Comparison of ENCODE assay signal across 1 cellular context in the genomic region with DNA sequence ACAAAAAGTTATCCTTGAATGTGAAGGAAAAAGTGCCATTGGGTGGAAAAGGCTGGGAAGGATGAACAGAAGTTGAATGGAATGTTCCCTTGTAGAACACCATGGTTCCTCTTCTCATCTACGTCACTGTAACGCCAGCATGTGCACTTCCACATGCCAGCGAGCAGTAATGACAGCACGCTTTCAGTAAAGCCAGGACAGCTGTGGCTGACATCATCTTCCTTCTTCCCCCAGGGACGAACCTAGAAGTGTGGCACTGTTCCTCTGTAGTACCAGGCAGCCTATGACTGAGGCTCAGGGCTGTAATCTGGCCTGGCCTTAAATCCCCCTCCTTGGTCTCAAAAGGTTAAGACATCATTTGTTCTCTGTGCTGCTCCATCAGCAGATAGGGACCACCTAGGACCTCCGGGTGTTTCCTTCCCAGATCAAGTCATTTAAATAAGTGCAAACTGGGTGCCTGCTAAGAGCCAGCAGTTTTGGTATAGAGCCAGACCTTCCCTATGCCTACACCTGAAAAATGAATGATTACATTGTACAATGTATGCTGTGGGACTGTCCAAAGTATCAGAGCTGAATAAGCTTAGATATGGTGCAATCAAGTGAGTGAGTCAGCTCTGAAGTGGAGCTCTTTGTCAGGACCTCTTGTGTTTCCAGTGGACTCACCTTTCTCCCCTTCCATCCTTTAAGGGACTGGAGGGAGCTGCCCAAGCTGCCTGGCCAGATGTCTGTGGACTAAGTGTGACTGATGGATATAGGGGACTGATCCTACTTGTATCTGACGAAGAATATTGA.
TF ChIP-seq lines count a peak whose summit lies in the region.

No MANE protein-coding gene starts in this region.

TF ChIP-seq in SK-N-SH, 30 proteins besides CTCF, POLR2A, EP300 and RAD21:
- TF ChIP-seq MXI1 (IDR thresholded peaks at IDR 0.05; ENCODE audit: low read depth, low read length) (no peak), CHD2 (IDR thresholded peaks at IDR 0.05; ENCODE audit: low read length, partially characterized antibody) (no peak), RXRA (IDR thresholded peaks at IDR 0.05; ENCODE audit: borderline replicate concordance, low read depth) (no peak), FOXM1 (IDR thresholded peaks at IDR 0.05; ENCODE audit: low read depth) (no peak), NRF1 (IDR thresholded peaks at IDR 0.05; ENCODE audit: low read depth, low read length) (no peak), RFX5 (IDR thresholded peaks at IDR 0.05; ENCODE audit: low read length) (no peak), SMC3 (IDR thresholded peaks at IDR 0.05; ENCODE audit: low read depth, low read length) (no peak)
- TF ChIP-seq, protein P1, sequence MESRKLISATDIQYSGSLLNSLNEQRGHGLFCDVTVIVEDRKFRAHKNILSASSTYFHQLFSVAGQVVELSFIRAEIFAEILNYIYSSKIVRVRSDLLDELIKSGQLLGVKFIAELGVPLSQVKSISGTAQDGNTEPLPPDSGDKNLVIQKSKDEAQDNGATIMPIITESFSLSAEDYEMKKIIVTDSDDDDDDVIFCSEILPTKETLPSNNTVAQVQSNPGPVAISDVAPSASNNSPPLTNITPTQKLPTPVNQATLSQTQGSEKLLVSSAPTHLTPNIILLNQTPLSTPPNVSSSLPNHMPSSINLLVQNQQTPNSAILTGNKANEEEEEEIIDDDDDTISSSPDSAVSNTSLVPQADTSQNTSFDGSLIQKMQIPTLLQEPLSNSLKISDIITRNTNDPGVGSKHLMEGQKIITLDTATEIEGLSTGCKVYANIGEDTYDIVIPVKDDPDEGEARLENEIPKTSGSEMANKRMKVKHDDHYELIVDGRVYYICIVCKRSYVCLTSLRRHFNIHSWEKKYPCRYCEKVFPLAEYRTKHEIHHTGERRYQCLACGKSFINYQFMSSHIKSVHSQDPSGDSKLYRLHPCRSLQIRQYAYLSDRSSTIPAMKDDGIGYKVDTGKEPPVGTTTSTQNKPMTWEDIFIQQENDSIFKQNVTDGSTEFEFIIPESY (IDR thresholded peaks at IDR 0.05; ENCODE audit: borderline replicate concordance, low read depth) = no peak
- TF ChIP-seq, protein P2, sequence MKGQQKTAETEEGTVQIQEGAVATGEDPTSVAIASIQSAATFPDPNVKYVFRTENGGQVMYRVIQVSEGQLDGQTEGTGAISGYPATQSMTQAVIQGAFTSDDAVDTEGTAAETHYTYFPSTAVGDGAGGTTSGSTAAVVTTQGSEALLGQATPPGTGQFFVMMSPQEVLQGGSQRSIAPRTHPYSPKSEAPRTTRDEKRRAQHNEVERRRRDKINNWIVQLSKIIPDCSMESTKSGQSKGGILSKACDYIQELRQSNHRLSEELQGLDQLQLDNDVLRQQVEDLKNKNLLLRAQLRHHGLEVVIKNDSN (IDR thresholded peaks at IDR 0.05; ENCODE audit: borderline replicate concordance, low read depth) = no peak
- TF ChIP-seq, protein P3, sequence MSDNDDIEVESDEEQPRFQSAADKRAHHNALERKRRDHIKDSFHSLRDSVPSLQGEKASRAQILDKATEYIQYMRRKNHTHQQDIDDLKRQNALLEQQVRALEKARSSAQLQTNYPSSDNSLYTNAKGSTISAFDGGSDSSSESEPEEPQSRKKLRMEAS (IDR thresholded peaks at IDR 0.05; ENCODE audit: low read depth) = no peak
- TF ChIP-seq, protein P4, sequence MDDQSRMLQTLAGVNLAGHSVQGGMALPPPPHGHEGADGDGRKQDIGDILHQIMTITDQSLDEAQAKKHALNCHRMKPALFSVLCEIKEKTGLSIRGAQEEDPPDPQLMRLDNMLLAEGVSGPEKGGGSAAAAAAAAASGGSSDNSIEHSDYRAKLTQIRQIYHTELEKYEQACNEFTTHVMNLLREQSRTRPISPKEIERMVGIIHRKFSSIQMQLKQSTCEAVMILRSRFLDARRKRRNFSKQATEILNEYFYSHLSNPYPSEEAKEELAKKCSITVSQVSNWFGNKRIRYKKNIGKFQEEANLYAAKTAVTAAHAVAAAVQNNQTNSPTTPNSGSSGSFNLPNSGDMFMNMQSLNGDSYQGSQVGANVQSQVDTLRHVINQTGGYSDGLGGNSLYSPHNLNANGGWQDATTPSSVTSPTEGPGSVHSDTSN (IDR thresholded peaks at IDR 0.05) = no peak
- TF ChIP-seq, protein P5, sequence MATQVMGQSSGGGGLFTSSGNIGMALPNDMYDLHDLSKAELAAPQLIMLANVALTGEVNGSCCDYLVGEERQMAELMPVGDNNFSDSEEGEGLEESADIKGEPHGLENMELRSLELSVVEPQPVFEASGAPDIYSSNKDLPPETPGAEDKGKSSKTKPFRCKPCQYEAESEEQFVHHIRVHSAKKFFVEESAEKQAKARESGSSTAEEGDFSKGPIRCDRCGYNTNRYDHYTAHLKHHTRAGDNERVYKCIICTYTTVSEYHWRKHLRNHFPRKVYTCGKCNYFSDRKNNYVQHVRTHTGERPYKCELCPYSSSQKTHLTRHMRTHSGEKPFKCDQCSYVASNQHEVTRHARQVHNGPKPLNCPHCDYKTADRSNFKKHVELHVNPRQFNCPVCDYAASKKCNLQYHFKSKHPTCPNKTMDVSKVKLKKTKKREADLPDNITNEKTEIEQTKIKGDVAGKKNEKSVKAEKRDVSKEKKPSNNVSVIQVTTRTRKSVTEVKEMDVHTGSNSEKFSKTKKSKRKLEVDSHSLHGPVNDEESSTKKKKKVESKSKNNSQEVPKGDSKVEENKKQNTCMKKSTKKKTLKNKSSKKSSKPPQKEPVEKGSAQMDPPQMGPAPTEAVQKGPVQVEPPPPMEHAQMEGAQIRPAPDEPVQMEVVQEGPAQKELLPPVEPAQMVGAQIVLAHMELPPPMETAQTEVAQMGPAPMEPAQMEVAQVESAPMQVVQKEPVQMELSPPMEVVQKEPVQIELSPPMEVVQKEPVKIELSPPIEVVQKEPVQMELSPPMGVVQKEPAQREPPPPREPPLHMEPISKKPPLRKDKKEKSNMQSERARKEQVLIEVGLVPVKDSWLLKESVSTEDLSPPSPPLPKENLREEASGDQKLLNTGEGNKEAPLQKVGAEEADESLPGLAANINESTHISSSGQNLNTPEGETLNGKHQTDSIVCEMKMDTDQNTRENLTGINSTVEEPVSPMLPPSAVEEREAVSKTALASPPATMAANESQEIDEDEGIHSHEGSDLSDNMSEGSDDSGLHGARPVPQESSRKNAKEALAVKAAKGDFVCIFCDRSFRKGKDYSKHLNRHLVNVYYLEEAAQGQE (IDR thresholded peaks at IDR 0.05; ENCODE audit: low read depth, low read length) = no peak
